8 cellular contexts compared by ENCODE assay signal in the genomic region with DNA sequence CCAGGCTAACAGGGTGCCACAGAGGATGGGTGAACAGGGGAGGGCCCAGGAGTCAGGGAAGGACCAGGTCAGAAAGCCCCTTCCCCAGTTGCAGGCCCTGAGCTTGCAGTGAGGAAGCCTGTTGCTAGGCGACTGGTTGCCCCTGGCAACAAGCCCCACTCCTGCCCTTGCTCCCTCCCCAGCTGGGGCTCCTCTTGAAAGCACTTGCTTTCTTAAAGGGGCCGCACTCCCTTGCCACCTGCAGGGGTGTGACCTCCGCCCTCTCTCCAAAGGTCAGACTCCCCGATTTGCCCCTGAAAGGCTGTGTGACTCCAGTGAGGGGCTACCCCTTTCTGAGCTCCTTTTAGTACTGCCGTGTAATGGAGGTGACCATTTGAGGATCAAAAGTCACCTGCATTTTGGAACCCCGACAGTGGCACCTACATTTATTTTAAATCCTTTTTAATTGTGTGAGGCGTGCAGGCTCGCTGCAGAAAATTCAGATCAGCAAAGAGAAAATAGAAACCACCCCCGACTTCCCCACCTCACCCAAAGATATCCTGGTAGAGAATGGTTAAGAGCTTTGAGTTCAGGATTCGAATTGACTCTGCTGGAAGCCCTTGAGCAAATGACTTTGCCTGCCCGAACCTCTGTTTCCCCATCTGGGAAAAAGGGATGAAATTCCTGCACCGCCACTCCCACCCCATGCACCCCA. TPM values are rescaled to one million over a fixed set of nuclear protein-coding genes. Genes with fewer than 3 reads are reported as not detected.
DNase-seq lines count a peak whose midpoint lies in the region; ATAC-seq and TF ChIP-seq lines count a peak whose summit lies in the region.

No MANE protein-coding gene starts in this region.

- no peaks in the 10 kb centered on the region for H3K27me3 Mint-ChIP-seq in stimulated activated memory B cell treated with anti-CD40 and anti-IgM and Interleukin-4, amounts not matched to agents 10 μg/mL and 1 μg/mL and 100 μg/mL, for 72 hours

- no peaks in the 10 kb centered on the region for H3K4me1 ChIP-seq in SJCRH30
- no peaks in the 10 kb centered on the region for H3K4me1 ChIP-seq in fibroblast of lung (ENCODE audit: control insufficient read depth, extremely low read depth, insufficient read depth, low read length)

- no peaks in the 10 kb centered on the region for H3K9me3 ChIP-seq in SJCRH30 (replicated peaks)
- no peaks in the 10 kb centered on the region for H3K9me3 ChIP-seq in fibroblast of lung (ENCODE audit: control insufficient read depth, insufficient read depth, low read depth, low read length)

- ATAC-seq in HG02798 (IDR thresholded peaks at IDR 0.05; ENCODE audit: poor library complexity, unreplicated experiment) (peak; percentile 42), GM18517 (IDR thresholded peaks at IDR 0.05; ENCODE audit: unreplicated experiment) (no peak), HG03097 (IDR thresholded peaks at IDR 0.05; ENCODE audit: low FRiP score, unreplicated experiment) (no peak), GM21786 (IDR thresholded peaks at IDR 0.05; ENCODE audit: unreplicated experiment) (no peak)
- ATAC-seq in stimulated activated memory B cell treated with anti-CD40 and anti-IgM and Interleukin-4, amounts not matched to agents 10 μg/mL and 1 μg/mL and 100 μg/mL, for 72 hours, result peak; percentile 56

- no peak overlapping the region for H3K9ac ChIP-seq in fibroblast of lung (ENCODE audit: insufficient read depth, low read length)

- H3K27ac ChIP-seq in SJCRH30, result no peak overlapping the region
- H3K27ac ChIP-seq in fibroblast of lung (ENCODE audit: insufficient read depth, low read length), result no peak overlapping the region

- H3K27me3 ChIP-seq in SJCRH30, result no peaks in the 10 kb centered on the region
- no peaks in the 10 kb centered on the region for H3K27me3 ChIP-seq in fibroblast of lung (ENCODE audit: control insufficient read depth, insufficient read depth, low read length)

- no peaks in the 10 kb centered on the region for H4K20me1 ChIP-seq in fibroblast of lung (ENCODE audit: control insufficient read depth, extremely low read depth, insufficient read depth, low read length)

- H3K79me2 ChIP-seq in fibroblast of lung (ENCODE audit: control insufficient read depth, insufficient read depth, low read length), result no peaks in the 10 kb centered on the region

- no peak overlapping the region for H3K4me3 ChIP-seq in SJCRH30
- no peak overlapping the region for H3K4me3 ChIP-seq in fibroblast of lung (replicated peaks in 1 of 4; ENCODE audit: control extremely low read depth in 1 of 4, insufficient read depth in 1 of 4, low read depth in 3 of 4, low read length in 4 of 4)

- TF ChIP-seq CTCF in fibroblast of lung (conservative IDR thresholded peaks at IDR 0.05 in 1 of 2, IDR thresholded peaks at IDR 0.05 in 1 of 2; ENCODE audit: low read depth in 1 of 2, low read length in 2 of 2), result no peak

- H3K9me3 Mint-ChIP-seq in stimulated activated memory B cell treated with anti-CD40 and anti-IgM and Interleukin-4, amounts not matched to agents 10 μg/mL and 1 μg/mL and 100 μg/mL, for 72 hours, result no peaks in the 10 kb centered on the region

- DNase-seq in DMS153 (lab: John Stamatoyannopoulos, UW), result peak; percentile 40
- peak; percentile 55 to 67 for DNase-seq in SJCRH30
- peak; percentile 58 to 69 for DNase-seq in fibroblast of lung (ENCODE audit: low read depth in 2 of 2)

- no peak overlapping the region for H2AFZ ChIP-seq in fibroblast of lung (ENCODE audit: low read length)

- H3K36me3 ChIP-seq in SJCRH30, result no peaks in the 10 kb centered on the region
- H3K36me3 ChIP-seq in fibroblast of lung (ENCODE audit: control insufficient read depth, insufficient read depth, low read length), result no peaks in the 10 kb centered on the region

- peaks cover 84% of the 10 kb centered on the region for H3K4me1 Mint-ChIP-seq in stimulated activated memory B cell treated with anti-CD40 and anti-IgM and Interleukin-4, amounts not matched to agents 10 μg/mL and 1 μg/mL and 100 μg/mL, for 72 hours

- H3K4me3 Mint-ChIP-seq in stimulated activated memory B cell treated with anti-CD40 and anti-IgM and Interleukin-4, amounts not matched to agents 10 μg/mL and 1 μg/mL and 100 μg/mL, for 72 hours, result peak overlapping the region; percentile 73

- peaks cover 46% of the 10 kb centered on the region for H3K36me3 Mint-ChIP-seq in stimulated activated memory B cell treated with anti-CD40 and anti-IgM and Interleukin-4, amounts not matched to agents 10 μg/mL and 1 μg/mL and 100 μg/mL, for 72 hours

- no peak overlapping the region for H3K4me2 ChIP-seq in fibroblast of lung (ENCODE audit: extremely low read depth, insufficient read depth, low read length)

- H3K27ac Mint-ChIP-seq in stimulated activated memory B cell treated with anti-CD40 and anti-IgM and Interleukin-4, amounts not matched to agents 10 μg/mL and 1 μg/mL and 100 μg/mL, for 72 hours, result peak overlapping the region; percentile 85

RNA-seq across cellular contexts. Expression of gene FCHO1, which starts 4.8 kb away (rescaled TPM):
- total RNA-seq in SJCRH30 (2014; rRNA removed; shearing (Covaris generic)), result 2.8 and 3.0 TPM in 2 replicates
- total RNA-seq in fibroblast of lung, result under 0.01 and 0.33 TPM in 2 replicates
- 0.07 and 0.16 TPM in 2 replicates for polyA plus RNA-seq in fibroblast of lung
- 0.54 and 0.78 TPM in 2 replicates for polyA plus RNA-seq in fibroblast of lung (2012)
- 0.07 and 1.8 TPM in 2 replicates for polyA minus RNA-seq in fibroblast of lung (ENCODE audit: low replicate concordance)

RNA-seq across cellular contexts. Expression of gene MAP1S, which starts 36.8 kb away (rescaled TPM):
- 27.3 and 29.6 TPM in 2 replicates for total RNA-seq in SJCRH30 (2014; rRNA removed; shearing (Covaris generic))
- total RNA-seq in fibroblast of lung, result 15.9 and 18.3 TPM in 2 replicates
- 10.5 and 13.1 TPM in 2 replicates for polyA plus RNA-seq in fibroblast of lung
- polyA plus RNA-seq in fibroblast of lung (2012), result 43.8 and 63.9 TPM in 2 replicates
- 141 and 172 TPM in 2 replicates for polyA minus RNA-seq in fibroblast of lung (ENCODE audit: low replicate concordance)

RNA-seq across cellular contexts. Expression of gene B3GNT3, which starts 38.8 kb away (rescaled TPM):
- total RNA-seq in SJCRH30 (2014; rRNA removed; shearing (Covaris generic)), result not detected in 2 replicates
- not detected in 2 replicates for total RNA-seq in fibroblast of lung
- polyA plus RNA-seq in fibroblast of lung, result not detected in 2 replicates
- polyA plus RNA-seq in fibroblast of lung (2012), result not detected in 2 replicates
- not detected in 2 replicates for polyA minus RNA-seq in fibroblast of lung (ENCODE audit: low replicate concordance)

Comparison
In these comparisons a context has a peak if more than half of its experiments do, and no peak if none do; other contexts are left out.
1. ATAC-seq: peak in HG02798 (single experiment) and stimulated activated memory B cell treated with anti-CD40 and anti-IgM and Interleukin-4, amounts not matched to agents 10 μg/mL and 1 μg/mL and 100 μg/mL, for 72 hours (single experiment); none in GM18517 (single experiment), HG03097 (single experiment) and GM21786 (single experiment).
2. Peak in every context shown above with its lines, with median percentiles within 50 percentile points of each other: DNase-seq.